ENCODE assay signal across 22 cellular contexts in the genomic region with DNA sequence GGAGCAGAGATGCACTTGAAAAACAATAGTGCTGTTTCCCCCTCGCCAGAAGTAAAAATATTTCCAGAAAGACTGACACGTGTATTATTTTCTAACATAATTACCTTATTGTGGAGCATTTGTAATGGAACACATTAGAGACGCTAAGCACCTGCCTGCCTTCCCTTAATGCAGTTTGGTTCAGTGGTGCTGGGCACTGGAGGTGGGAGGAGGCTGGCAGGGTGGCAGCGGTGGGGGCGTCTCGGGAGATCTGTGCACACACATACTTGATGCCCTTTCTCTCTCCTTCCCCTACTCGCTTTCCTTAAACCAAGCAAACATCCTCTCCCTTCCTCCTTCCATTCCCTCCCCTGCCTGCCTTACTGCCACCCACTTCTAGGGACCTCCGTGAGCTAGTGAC.
DNase-seq lines count a peak whose midpoint lies in the region; ATAC-seq and TF ChIP-seq lines count a peak whose summit lies in the region.
"Had no signal": no experiment of that assay in that cellular context is flagged by ENCODE, and none has a peak within 500 bp of the region (broad histone marks: within the 10 kb centered on the region; RNA-seq: fewer than 3 reads in every experiment).

No MANE protein-coding gene starts in this region.

- TF ChIP-seq CTCF in RWPE1 (conservative IDR thresholded peaks at IDR 0.05; ENCODE audit: low read depth): no peak

- CTCF ChIA-PET in RWPE1 (lab: Yijun Ruan, JAX): no interaction called here

- H4K20me1 ChIP-seq in BLaER1 treated with 17β-estradiol and CSF1 and Interleukin-3, amounts not matched to agents 10 nM and 100 nM: no peaks in the 10 kb centered on the region

- POLR2A ChIA-PET in RWPE1 (lab: Yijun Ruan, JAX; ENCODE audit: low non-redundant PET): no interaction called here

- no peak overlapping the region for H3K9ac ChIP-seq in BLaER1 treated with 17β-estradiol and CSF1 and Interleukin-3, amounts not matched to agents 10 nM and 100 nM

- H3K9me3 ChIP-seq in BLaER1 treated with 17β-estradiol and CSF1 and Interleukin-3, amounts not matched to agents 10 nM and 100 nM (replicated peaks in 1 of 11): peaks cover 0 to 24% (median 10%) of the 10 kb centered on the region in 11 experiments; a peak in 14 of 22 replicates
- H3K9me3 ChIP-seq: thoracic aorta had no signal

- H3K27ac ChIP-seq in BLaER1 treated with 17β-estradiol and CSF1 and Interleukin-3, amounts not matched to agents 10 nM and 100 nM: no peak overlapping the region
- H3K27ac ChIP-seq in RWPE1: peak overlapping the region; percentile 94
- H3K27ac ChIP-seq: thoracic aorta had no signal

- no peaks in the 10 kb centered on the region for H3K36me3 ChIP-seq in BLaER1 treated with 17β-estradiol and CSF1 and Interleukin-3, amounts not matched to agents 10 nM and 100 nM
- H3K36me3 ChIP-seq: thoracic aorta had no signal

- no peaks in the 10 kb centered on the region for H3K27me3 ChIP-seq in BLaER1 treated with 17β-estradiol and CSF1 and Interleukin-3, amounts not matched to agents 10 nM and 100 nM

- DNase-seq in NCI-H1417 (lab: John Stamatoyannopoulos, UW) (peak; percentile 27 to 97 (median 86)), NCI-H2227 (lab: John Stamatoyannopoulos, UW; ENCODE audit: unreplicated experiment) (peak; percentile 67), RWPE1 (ENCODE audit: low spot score) (no peak)
- DNase-seq in activated naive CD4-positive, alpha-beta T cell treated with anti-CD3 and anti-CD28 coated beads, Interleukin-2, amount 50 U/mL, for 16 hours: no peak
- DNase-seq: activated CD4-positive, alpha-beta memory T cell treated with anti-CD3 and anti-CD28 coated beads, Interleukin-2, amount 10 ng/mL, durations not matched to agents 7 days and 5 days; activated CD4-positive, CD25-positive, alpha-beta regulatory T cell treated with anti-CD3 and anti-CD28 coated beads, Interleukin-2, amount 50 U/mL, for 72 hours; amygdala; CD8-positive, alpha-beta T cell; DMS 273 treated with DMSO at 0.1 percent for 48 hours; KBM-7; kidney; left ventricle myocardium superior; NCI-H146; right cardiac atrium; stimulated activated CD4-positive, alpha-beta T cell treated with anti-CD3 and anti-CD28 coated beads, Interleukin-2, amount 100 ng/mL, for 48 hours; stimulated activated naive CD8-positive, alpha-beta T cell treated with anti-CD3 and anti-CD28 coated beads, Interleukin-15, amount 100 ng/mL, for 72 hours; T-helper 2 cell had no signal

- H3K4me3 ChIP-seq in BLaER1 treated with 17β-estradiol and CSF1 and Interleukin-3, amounts not matched to agents 10 nM and 100 nM: no peak overlapping the region
- H3K4me3 ChIP-seq: thoracic aorta had no signal

- peak overlapping the region in 7 of 11 experiments; percentile 10 to 68 (median 36); a peak in 6 of 22 replicates for H3K4me2 ChIP-seq in BLaER1 treated with 17β-estradiol and CSF1 and Interleukin-3, amounts not matched to agents 10 nM and 100 nM

- no peak for ATAC-seq in GM19467 (IDR thresholded peaks at IDR 0.05; ENCODE audit: unreplicated experiment)
- no peak for ATAC-seq in GM19035 (IDR thresholded peaks at IDR 0.05; ENCODE audit: unreplicated experiment)
- ATAC-seq: activated naive CD4-positive, alpha-beta T cell treated with anti-CD3 and anti-CD28 coated beads, Interleukin-2, amount 50 U/mL, for 72 hours; CD8-positive, alpha-beta T cell; left ventricle myocardium superior; right cardiac atrium; stimulated activated naive CD8-positive, alpha-beta T cell treated with anti-CD3 and anti-CD28 coated beads, Interleukin-15, amount 100 ng/mL, for 72 hours had no signal

- H3K4me1 ChIP-seq in BLaER1 treated with 17β-estradiol and CSF1 and Interleukin-3, amounts not matched to agents 10 nM and 100 nM: peaks cover 29 to 56% (median 50%) of the 10 kb centered on the region in 10 experiments

Comparison
In these comparisons a context has a peak if more than half of its experiments do, and no peak if none do; other contexts are left out.
1. DNase-seq: peak in NCI-H1417 (3 of 3) and NCI-H2227 (single experiment); none in RWPE1 (single experiment) and activated naive CD4-positive, alpha-beta T cell treated with anti-CD3 and anti-CD28 coated beads, Interleukin-2, amount 50 U/mL, for 16 hours (single experiment).